10 cellular contexts compared by ENCODE assay signal in the genomic region with DNA sequence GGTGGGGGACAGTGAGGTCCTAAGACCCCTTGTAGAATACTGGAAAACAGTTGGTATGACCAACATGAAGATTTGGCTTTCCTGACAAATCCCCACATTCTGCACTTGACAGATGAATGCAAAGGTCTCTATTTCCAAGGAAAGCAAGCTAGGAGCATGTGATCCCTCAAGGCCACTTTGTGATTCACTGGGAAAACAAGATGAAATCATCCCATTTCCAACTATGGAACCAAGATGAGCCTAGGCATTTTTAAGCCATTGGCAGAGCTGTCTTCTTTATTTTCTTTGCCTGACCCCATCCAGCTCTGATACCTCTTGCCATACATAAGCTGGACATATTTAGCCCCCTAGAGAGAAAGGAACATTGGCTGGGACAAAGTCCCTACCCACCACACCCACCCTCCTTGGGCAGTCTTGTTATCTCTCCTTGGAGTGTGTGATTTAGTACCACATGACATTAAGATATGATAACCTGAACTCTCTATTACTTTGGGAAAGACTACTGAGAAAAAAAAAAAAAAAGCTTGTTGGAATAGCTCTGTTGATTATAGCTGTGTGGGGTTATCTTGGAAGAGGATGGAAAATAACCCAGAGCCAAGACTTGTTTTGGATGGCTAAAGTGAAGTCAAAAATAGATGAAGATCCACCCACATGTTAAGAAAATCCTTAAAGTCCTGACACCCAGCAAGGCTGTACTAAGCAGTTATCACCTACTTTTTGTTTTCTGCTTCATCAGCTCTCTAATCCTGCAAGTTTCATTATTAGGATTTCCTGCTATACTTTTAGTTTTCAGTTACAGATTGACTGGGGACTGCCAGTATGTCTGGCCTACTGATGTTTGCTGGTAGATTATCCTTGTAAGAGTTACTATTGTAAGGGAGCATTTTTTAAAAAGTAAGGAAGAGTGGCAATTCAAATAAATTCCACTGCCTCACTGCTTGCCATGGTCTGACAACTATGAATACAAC.
DNase-seq lines count a peak whose midpoint lies in the region; ATAC-seq lines count a peak whose summit lies in the region.
"Had no signal": no experiment of that assay in that cellular context is flagged by ENCODE, and none has a peak within 500 bp of the region (broad histone marks: within the 10 kb centered on the region; RNA-seq: fewer than 3 reads in every experiment).

No MANE protein-coding gene starts in this region.

- ATAC-seq in GM18519 (IDR thresholded peaks at IDR 0.05; ENCODE audit: low FRiP score, unreplicated experiment) (peak; percentile 80), GM21529 (IDR thresholded peaks at IDR 0.05; ENCODE audit: unreplicated experiment) (peak; percentile 91), HG03520 (IDR thresholded peaks at IDR 0.05; ENCODE audit: unreplicated experiment) (peak; percentile 59), right cardiac atrium (peak; percentile 50 to 63), GM19455 (IDR thresholded peaks at IDR 0.05; ENCODE audit: unreplicated experiment) (no peak)

- no peak overlapping the region for H3K4me3 ChIP-seq in right cardiac atrium (ENCODE audit: low read length)

- H3K27me3 ChIP-seq in right cardiac atrium (ENCODE audit: control insufficient read depth, insufficient read depth): no peaks in the 10 kb centered on the region

- H3K4me1 ChIP-seq in right cardiac atrium (ENCODE audit: control insufficient read depth, insufficient read depth, low read length): peaks cover 10% of the 10 kb centered on the region

- intact Hi-C loops in right cardiac atrium (cut with DNase I): no loop called here

- H3K27ac ChIP-seq in right cardiac atrium (ENCODE audit: low read length): peak overlapping the region; percentile 48

- no peaks in the 10 kb centered on the region for H3K9me3 ChIP-seq in right cardiac atrium (ENCODE audit: control insufficient read depth, low read length)

- DNase-seq in right cardiac atrium (no peak), hypothalamus (lab: John Stamatoyannopoulos, UW) (no peak), GOT3 (lab: John Stamatoyannopoulos, UW) (no peak)
- DNase-seq in activated effector memory CD4-positive, alpha-beta T cell treated with anti-CD3 and anti-CD28 coated beads, Interleukin-2, amount 50 U/mL, for 16 hours: no peak
- DNase-seq: stimulated activated CD4-positive, alpha-beta T cell treated with anti-CD3 and anti-CD28 coated beads, Interleukin-4, amount 100 ng/mL, for 4 hours; T1000 had no signal
